ENCODE assay signal across 1 cellular context in the genomic region with DNA sequence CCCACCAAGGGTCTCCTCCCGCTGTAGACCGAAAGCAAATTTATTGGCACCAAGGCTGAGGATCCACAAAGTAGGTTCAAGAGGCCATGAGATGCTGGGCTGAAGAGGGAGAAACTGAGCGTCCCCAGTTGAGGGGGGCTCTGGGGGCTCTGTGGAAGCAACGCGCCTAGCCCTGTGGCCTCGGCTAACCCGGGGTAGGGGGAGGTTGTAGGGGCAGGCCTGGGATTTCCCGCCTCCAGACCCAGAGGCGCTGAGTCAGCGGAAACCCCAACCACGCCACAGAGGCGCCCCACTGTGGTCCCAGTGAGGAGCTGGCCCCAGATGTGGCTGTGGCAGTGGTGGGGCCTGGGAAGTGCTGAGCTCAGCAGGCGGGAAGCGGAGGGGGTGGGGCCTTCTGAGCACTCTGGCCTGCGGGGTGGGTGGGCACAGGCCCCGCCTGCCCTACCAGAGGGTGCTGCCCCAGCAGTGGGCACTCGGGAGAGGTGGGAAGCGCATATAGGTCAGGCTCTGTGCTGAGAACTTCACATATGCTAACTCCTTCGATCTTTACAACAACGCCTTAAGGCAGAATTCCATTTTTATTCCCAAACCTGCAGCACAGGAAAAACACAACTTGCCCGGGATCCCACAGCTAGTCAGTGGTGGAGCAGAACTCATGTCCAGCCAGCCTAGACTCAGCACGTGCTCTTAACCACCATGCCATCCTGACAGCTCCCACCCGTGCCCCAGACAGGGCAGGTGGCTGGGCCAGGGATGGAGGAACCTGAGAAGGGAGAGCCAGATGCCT.
A peak's percentile ranks its signal among the peaks of the same experiment; 100 is the strongest.
TF ChIP-seq lines count a peak whose summit lies in the region.

No MANE protein-coding gene starts in this region.

TF ChIP-seq in K562, 482 proteins besides CTCF, POLR2A, EP300 and RAD21 (continued from another document and continues in another):
- TF ChIP-seq, protein P1, sequence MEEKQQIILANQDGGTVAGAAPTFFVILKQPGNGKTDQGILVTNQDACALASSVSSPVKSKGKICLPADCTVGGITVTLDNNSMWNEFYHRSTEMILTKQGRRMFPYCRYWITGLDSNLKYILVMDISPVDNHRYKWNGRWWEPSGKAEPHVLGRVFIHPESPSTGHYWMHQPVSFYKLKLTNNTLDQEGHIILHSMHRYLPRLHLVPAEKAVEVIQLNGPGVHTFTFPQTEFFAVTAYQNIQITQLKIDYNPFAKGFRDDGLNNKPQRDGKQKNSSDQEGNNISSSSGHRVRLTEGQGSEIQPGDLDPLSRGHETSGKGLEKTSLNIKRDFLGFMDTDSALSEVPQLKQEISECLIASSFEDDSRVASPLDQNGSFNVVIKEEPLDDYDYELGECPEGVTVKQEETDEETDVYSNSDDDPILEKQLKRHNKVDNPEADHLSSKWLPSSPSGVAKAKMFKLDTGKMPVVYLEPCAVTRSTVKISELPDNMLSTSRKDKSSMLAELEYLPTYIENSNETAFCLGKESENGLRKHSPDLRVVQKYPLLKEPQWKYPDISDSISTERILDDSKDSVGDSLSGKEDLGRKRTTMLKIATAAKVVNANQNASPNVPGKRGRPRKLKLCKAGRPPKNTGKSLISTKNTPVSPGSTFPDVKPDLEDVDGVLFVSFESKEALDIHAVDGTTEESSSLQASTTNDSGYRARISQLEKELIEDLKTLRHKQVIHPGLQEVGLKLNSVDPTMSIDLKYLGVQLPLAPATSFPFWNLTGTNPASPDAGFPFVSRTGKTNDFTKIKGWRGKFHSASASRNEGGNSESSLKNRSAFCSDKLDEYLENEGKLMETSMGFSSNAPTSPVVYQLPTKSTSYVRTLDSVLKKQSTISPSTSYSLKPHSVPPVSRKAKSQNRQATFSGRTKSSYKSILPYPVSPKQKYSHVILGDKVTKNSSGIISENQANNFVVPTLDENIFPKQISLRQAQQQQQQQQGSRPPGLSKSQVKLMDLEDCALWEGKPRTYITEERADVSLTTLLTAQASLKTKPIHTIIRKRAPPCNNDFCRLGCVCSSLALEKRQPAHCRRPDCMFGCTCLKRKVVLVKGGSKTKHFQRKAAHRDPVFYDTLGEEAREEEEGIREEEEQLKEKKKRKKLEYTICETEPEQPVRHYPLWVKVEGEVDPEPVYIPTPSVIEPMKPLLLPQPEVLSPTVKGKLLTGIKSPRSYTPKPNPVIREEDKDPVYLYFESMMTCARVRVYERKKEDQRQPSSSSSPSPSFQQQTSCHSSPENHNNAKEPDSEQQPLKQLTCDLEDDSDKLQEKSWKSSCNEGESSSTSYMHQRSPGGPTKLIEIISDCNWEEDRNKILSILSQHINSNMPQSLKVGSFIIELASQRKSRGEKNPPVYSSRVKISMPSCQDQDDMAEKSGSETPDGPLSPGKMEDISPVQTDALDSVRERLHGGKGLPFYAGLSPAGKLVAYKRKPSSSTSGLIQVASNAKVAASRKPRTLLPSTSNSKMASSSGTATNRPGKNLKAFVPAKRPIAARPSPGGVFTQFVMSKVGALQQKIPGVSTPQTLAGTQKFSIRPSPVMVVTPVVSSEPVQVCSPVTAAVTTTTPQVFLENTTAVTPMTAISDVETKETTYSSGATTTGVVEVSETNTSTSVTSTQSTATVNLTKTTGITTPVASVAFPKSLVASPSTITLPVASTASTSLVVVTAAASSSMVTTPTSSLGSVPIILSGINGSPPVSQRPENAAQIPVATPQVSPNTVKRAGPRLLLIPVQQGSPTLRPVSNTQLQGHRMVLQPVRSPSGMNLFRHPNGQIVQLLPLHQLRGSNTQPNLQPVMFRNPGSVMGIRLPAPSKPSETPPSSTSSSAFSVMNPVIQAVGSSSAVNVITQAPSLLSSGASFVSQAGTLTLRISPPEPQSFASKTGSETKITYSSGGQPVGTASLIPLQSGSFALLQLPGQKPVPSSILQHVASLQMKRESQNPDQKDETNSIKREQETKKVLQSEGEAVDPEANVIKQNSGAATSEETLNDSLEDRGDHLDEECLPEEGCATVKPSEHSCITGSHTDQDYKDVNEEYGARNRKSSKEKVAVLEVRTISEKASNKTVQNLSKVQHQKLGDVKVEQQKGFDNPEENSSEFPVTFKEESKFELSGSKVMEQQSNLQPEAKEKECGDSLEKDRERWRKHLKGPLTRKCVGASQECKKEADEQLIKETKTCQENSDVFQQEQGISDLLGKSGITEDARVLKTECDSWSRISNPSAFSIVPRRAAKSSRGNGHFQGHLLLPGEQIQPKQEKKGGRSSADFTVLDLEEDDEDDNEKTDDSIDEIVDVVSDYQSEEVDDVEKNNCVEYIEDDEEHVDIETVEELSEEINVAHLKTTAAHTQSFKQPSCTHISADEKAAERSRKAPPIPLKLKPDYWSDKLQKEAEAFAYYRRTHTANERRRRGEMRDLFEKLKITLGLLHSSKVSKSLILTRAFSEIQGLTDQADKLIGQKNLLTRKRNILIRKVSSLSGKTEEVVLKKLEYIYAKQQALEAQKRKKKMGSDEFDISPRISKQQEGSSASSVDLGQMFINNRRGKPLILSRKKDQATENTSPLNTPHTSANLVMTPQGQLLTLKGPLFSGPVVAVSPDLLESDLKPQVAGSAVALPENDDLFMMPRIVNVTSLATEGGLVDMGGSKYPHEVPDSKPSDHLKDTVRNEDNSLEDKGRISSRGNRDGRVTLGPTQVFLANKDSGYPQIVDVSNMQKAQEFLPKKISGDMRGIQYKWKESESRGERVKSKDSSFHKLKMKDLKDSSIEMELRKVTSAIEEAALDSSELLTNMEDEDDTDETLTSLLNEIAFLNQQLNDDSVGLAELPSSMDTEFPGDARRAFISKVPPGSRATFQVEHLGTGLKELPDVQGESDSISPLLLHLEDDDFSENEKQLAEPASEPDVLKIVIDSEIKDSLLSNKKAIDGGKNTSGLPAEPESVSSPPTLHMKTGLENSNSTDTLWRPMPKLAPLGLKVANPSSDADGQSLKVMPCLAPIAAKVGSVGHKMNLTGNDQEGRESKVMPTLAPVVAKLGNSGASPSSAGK (IDR thresholded peaks at IDR 0.05) = peak; percentile 92
- TF ChIP-seq, protein P2, sequence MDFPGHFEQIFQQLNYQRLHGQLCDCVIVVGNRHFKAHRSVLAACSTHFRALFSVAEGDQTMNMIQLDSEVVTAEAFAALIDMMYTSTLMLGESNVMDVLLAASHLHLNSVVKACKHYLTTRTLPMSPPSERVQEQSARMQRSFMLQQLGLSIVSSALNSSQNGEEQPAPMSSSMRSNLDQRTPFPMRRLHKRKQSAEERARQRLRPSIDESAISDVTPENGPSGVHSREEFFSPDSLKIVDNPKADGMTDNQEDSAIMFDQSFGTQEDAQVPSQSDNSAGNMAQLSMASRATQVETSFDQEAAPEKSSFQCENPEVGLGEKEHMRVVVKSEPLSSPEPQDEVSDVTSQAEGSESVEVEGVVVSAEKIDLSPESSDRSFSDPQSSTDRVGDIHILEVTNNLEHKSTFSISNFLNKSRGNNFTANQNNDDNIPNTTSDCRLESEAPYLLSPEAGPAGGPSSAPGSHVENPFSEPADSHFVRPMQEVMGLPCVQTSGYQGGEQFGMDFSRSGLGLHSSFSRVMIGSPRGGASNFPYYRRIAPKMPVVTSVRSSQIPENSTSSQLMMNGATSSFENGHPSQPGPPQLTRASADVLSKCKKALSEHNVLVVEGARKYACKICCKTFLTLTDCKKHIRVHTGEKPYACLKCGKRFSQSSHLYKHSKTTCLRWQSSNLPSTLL (IDR thresholded peaks at IDR 0.05) = no peak
- TF ChIP-seq, protein P3, sequence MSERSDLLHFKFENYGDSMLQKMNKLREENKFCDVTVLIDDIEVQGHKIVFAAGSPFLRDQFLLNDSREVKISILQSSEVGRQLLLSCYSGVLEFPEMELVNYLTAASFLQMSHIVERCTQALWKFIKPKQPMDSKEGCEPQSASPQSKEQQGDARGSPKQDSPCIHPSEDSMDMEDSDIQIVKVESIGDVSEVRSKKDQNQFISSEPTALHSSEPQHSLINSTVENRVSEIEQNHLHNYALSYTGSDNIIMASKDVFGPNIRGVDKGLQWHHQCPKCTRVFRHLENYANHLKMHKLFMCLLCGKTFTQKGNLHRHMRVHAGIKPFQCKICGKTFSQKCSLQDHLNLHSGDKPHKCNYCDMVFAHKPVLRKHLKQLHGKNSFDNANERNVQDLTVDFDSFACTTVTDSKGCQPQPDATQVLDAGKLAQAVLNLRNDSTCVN (CRISPR knock-in tag; IDR thresholded peaks at IDR 0.05) = no peak
- peak in 1 of 2 experiments; percentile 12; a peak in 1 of 4 replicates for TF ChIP-seq HDAC1 (IDR thresholded peaks at IDR 0.05)
- no peak for TF ChIP-seq STAT5A (IDR thresholded peaks at IDR 0.05; ENCODE audit: borderline replicate concordance, low read length)
- TF ChIP-seq FOS (IDR thresholded peaks at IDR 0.05; ENCODE audit: extremely low read depth, insufficient read length) = no peak
- no peak for TF ChIP-seq ZNF212 (CRISPR knock-in tag; IDR thresholded peaks at IDR 0.05)
- no peak for TF ChIP-seq XRCC3 (IDR thresholded peaks at IDR 0.05)
- no peak for TF ChIP-seq HNRNPK (IDR thresholded peaks at IDR 0.05; ENCODE audit: low read depth, low read length, poor library complexity, severe bottlenecking)
- no peak for TF ChIP-seq GTF2A2 (tag; IDR thresholded peaks at IDR 0.05)
- TF ChIP-seq, protein P4, sequence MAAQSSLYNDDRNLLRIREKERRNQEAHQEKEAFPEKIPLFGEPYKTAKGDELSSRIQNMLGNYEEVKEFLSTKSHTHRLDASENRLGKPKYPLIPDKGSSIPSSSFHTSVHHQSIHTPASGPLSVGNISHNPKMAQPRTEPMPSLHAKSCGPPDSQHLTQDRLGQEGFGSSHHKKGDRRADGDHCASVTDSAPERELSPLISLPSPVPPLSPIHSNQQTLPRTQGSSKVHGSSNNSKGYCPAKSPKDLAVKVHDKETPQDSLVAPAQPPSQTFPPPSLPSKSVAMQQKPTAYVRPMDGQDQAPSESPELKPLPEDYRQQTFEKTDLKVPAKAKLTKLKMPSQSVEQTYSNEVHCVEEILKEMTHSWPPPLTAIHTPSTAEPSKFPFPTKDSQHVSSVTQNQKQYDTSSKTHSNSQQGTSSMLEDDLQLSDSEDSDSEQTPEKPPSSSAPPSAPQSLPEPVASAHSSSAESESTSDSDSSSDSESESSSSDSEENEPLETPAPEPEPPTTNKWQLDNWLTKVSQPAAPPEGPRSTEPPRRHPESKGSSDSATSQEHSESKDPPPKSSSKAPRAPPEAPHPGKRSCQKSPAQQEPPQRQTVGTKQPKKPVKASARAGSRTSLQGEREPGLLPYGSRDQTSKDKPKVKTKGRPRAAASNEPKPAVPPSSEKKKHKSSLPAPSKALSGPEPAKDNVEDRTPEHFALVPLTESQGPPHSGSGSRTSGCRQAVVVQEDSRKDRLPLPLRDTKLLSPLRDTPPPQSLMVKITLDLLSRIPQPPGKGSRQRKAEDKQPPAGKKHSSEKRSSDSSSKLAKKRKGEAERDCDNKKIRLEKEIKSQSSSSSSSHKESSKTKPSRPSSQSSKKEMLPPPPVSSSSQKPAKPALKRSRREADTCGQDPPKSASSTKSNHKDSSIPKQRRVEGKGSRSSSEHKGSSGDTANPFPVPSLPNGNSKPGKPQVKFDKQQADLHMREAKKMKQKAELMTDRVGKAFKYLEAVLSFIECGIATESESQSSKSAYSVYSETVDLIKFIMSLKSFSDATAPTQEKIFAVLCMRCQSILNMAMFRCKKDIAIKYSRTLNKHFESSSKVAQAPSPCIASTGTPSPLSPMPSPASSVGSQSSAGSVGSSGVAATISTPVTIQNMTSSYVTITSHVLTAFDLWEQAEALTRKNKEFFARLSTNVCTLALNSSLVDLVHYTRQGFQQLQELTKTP (IDR thresholded peaks at IDR 0.05; ENCODE audit: low read depth in 1 of 2, partially characterized antibody in 2 of 2) = no peak
- TF ChIP-seq MEF2A (IDR thresholded peaks at IDR 0.05; ENCODE audit: control insufficient read depth, low read depth, low read length) = no peak
- TF ChIP-seq, protein P5, sequence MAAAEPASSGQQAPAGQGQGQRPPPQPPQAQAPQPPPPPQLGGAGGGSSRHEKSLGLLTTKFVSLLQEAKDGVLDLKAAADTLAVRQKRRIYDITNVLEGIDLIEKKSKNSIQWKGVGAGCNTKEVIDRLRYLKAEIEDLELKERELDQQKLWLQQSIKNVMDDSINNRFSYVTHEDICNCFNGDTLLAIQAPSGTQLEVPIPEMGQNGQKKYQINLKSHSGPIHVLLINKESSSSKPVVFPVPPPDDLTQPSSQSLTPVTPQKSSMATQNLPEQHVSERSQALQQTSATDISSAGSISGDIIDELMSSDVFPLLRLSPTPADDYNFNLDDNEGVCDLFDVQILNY (CRISPR knock-in tag; IDR thresholded peaks at IDR 0.05) = no peak
- TF ChIP-seq ZNF644 (tag; IDR thresholded peaks at IDR 0.05; ENCODE audit: low read depth) = no peak
- TF ChIP-seq ZKSCAN8 (CRISPR knock-in tag; IDR thresholded peaks at IDR 0.05) = no peak
- 0 out of 2 replicates have a peak, but pooled peaks have one; percentile 36 for TF ChIP-seq POLR2G (IDR thresholded peaks at IDR 0.05; ENCODE audit: low read depth, low read length)
- peak; percentile 73 for TF ChIP-seq NEUROD1 (IDR thresholded peaks at IDR 0.05; ENCODE audit: borderline replicate concordance, low read depth, low read length, partially characterized antibody)
- TF ChIP-seq, protein P6, sequence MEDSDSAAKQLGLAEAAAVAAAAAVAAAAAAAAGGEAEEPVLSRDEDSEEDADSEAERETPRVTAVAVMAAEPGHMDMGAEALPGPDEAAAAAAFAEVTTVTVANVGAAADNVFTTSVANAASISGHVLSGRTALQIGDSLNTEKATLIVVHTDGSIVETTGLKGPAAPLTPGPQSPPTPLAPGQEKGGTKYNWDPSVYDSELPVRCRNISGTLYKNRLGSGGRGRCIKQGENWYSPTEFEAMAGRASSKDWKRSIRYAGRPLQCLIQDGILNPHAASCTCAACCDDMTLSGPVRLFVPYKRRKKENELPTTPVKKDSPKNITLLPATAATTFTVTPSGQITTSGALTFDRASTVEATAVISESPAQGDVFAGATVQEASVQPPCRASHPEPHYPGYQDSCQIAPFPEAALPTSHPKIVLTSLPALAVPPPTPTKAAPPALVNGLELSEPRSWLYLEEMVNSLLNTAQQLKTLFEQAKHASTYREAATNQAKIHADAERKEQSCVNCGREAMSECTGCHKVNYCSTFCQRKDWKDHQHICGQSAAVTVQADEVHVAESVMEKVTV (CRISPR knock-in tag; IDR thresholded peaks at IDR 0.05) = no peak
- TF ChIP-seq, protein P7, sequence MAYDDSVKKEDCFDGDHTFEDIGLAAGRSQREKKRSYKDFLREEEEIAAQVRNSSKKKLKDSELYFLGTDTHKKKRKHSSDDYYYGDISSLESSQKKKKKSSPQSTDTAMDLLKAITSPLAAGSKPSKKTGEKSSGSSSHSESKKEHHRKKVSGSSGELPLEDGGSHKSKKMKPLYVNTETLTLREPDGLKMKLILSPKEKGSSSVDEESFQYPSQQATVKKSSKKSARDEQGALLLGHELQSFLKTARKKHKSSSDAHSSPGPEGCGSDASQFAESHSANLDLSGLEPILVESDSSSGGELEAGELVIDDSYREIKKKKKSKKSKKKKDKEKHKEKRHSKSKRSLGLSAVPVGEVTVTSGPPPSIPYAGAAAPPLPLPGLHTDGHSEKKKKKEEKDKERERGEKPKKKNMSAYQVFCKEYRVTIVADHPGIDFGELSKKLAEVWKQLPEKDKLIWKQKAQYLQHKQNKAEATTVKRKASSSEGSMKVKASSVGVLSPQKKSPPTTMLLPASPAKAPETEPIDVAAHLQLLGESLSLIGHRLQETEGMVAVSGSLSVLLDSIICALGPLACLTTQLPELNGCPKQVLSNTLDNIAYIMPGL (CRISPR knock-in tag; IDR thresholded peaks at IDR 0.05) = no peak
- TF ChIP-seq HIVEP1 (CRISPR knock-in tag; IDR thresholded peaks at IDR 0.05) = no peak
- TF ChIP-seq, protein P8, sequence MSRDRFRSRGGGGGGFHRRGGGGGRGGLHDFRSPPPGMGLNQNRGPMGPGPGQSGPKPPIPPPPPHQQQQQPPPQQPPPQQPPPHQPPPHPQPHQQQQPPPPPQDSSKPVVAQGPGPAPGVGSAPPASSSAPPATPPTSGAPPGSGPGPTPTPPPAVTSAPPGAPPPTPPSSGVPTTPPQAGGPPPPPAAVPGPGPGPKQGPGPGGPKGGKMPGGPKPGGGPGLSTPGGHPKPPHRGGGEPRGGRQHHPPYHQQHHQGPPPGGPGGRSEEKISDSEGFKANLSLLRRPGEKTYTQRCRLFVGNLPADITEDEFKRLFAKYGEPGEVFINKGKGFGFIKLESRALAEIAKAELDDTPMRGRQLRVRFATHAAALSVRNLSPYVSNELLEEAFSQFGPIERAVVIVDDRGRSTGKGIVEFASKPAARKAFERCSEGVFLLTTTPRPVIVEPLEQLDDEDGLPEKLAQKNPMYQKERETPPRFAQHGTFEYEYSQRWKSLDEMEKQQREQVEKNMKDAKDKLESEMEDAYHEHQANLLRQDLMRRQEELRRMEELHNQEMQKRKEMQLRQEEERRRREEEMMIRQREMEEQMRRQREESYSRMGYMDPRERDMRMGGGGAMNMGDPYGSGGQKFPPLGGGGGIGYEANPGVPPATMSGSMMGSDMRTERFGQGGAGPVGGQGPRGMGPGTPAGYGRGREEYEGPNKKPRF (IDR thresholded peaks at IDR 0.05; ENCODE audit: low read depth, low read length) = no peak
